ENCODE assay signal across 1 cellular context in the genomic region with DNA sequence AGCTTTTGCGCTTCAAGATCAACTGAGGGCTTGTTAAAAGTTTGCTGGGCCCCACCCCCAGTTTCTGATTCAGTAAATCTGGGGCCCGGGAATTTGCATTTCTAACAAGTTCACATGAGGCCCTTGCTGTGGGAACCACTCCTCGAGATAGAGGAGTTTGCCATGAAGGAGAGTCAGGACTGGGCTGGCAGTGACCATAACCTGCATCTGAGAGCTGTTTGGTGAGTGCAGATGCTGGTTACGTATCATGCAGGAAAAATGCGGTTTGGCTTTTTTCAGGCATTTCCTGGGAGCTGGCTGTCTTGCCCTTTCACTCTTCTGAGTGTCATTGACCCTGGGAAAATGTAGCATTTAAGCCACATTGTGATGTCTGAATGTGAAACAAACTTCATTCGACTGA.
TF ChIP-seq lines count a peak whose summit lies in the region.

No MANE protein-coding gene starts in this region.

TF ChIP-seq in GM23338, 12 proteins besides CTCF, POLR2A, EP300 and RAD21 (continued from another document):
- TF ChIP-seq, protein P1, sequence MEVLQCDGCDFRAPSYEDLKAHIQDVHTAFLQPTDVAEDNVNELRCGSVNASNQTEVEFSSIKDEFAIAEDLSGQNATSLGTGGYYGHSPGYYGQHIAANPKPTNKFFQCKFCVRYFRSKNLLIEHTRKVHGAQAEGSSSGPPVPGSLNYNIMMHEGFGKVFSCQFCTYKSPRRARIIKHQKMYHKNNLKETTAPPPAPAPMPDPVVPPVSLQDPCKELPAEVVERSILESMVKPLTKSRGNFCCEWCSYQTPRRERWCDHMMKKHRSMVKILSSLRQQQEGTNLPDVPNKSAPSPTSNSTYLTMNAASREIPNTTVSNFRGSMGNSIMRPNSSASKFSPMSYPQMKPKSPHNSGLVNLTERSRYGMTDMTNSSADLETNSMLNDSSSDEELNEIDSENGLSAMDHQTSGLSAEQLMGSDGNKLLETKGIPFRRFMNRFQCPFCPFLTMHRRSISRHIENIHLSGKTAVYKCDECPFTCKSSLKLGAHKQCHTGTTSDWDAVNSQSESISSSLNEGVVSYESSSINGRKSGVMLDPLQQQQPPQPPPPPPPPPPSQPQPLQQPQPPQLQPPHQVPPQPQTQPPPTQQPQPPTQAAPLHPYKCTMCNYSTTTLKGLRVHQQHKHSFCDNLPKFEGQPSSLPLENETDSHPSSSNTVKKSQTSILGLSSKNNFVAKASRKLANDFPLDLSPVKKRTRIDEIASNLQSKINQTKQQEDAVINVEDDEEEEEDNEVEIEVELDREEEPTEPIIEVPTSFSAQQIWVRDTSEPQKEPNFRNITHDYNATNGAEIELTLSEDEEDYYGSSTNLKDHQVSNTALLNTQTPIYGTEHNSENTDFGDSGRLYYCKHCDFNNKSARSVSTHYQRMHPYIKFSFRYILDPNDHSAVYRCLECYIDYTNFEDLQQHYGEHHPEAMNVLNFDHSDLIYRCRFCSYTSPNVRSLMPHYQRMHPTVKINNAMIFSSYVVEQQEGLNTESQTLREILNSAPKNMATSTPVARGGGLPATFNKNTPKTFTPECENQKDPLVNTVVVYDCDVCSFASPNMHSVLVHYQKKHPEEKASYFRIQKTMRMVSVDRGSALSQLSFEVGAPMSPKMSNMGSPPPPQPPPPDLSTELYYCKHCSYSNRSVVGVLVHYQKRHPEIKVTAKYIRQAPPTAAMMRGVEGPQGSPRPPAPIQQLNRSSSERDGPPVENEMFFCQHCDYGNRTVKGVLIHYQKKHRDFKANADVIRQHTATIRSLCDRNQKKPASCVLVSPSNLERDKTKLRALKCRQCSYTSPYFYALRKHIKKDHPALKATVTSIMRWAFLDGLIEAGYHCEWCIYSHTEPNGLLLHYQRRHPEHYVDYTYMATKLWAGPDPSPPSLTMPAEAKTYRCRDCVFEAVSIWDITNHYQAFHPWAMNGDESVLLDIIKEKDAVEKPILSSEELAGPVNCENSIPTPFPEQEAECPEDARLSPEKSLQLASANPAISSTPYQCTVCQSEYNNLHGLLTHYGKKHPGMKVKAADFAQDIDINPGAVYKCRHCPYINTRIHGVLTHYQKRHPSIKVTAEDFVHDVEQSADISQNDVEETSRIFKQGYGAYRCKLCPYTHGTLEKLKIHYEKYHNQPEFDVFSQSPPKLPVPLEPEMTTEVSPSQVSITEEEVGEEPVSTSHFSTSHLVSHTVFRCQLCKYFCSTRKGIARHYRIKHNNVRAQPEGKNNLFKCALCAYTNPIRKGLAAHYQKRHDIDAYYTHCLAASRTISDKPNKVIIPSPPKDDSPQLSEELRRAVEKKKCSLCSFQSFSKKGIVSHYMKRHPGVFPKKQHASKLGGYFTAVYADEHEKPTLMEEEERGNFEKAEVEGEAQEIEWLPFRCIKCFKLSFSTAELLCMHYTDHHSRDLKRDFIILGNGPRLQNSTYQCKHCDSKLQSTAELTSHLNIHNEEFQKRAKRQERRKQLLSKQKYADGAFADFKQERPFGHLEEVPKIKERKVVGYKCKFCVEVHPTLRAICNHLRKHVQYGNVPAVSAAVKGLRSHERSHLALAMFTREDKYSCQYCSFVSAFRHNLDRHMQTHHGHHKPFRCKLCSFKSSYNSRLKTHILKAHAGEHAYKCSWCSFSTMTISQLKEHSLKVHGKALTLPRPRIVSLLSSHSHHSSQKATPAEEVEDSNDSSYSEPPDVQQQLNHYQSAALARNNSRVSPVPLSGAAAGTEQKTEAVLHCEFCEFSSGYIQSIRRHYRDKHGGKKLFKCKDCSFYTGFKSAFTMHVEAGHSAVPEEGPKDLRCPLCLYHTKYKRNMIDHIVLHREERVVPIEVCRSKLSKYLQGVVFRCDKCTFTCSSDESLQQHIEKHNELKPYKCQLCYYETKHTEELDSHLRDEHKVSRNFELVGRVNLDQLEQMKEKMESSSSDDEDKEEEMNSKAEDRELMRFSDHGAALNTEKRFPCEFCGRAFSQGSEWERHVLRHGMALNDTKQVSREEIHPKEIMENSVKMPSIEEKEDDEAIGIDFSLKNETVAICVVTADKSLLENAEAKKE (CRISPR knock-in tag; IDR thresholded peaks at IDR 0.05) = no peak
- no peak for TF ChIP-seq ZNF114 (CRISPR knock-in tag; IDR thresholded peaks at IDR 0.05)
- TF ChIP-seq ZNF331 (CRISPR knock-in tag; IDR thresholded peaks at IDR 0.05; ENCODE audit: low read depth) = no peak
- TF ChIP-seq EZH2phosphoT487 (IDR thresholded peaks at IDR 0.05; ENCODE audit: unreplicated experiment) = no peak
- TF ChIP-seq CREB1 (CRISPR knock-in tag; IDR thresholded peaks at IDR 0.05; ENCODE audit: low read depth) = no peak
- TF ChIP-seq, protein P2, sequence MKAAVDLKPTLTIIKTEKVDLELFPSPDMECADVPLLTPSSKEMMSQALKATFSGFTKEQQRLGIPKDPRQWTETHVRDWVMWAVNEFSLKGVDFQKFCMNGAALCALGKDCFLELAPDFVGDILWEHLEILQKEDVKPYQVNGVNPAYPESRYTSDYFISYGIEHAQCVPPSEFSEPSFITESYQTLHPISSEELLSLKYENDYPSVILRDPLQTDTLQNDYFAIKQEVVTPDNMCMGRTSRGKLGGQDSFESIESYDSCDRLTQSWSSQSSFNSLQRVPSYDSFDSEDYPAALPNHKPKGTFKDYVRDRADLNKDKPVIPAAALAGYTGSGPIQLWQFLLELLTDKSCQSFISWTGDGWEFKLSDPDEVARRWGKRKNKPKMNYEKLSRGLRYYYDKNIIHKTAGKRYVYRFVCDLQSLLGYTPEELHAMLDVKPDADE (IDR thresholded peaks at IDR 0.05) = no peak
- TF ChIP-seq EZH2 (IDR thresholded peaks at IDR 0.05; ENCODE audit: low read depth, unreplicated experiment) = no peak
- TF ChIP-seq NANOG (IDR thresholded peaks at IDR 0.05; ENCODE audit: borderline replicate concordance) = no peak
